ENCODE assay signal across 8 cellular contexts in genomic region chr9:105413486-105414068, GRCh38. TPM values are rescaled to one million over a fixed set of nuclear protein-coding genes. Genes with fewer than 3 reads are reported as not detected.
A peak's percentile ranks its signal among the peaks of the same experiment; 100 is the strongest.
DNase-seq lines count a peak whose midpoint lies in the region; ATAC-seq and TF ChIP-seq lines count a peak whose summit lies in the region.

No MANE protein-coding gene starts in this region.

- TF ChIP-seq POLR2A in right lobe of liver (IDR thresholded peaks at IDR 0.05): no peak

- H3K4me3 ChIP-seq in astrocyte of the spinal cord (ENCODE audit: low read depth, low read length) (no peak overlapping the region), right lobe of liver (no peak overlapping the region)

- H3K9me3 ChIP-seq in right lobe of liver: no peaks in the 10 kb centered on the region

- TF ChIP-seq CTCF in astrocyte of the spinal cord (IDR thresholded peaks at IDR 0.05; ENCODE audit: low read depth, low read length) (peak; percentile 51), right lobe of liver (IDR thresholded peaks at IDR 0.05) (peak; percentile 20 to 33 (median 28))

- in situ Hi-C loops in astrocyte of the spinal cord (cut with HindIII; ENCODE audit: low sequenced_read_pairs): no loop called here

- no peaks in the 10 kb centered on the region for H3K27me3 ChIP-seq in right lobe of liver

- intact Hi-C loops in right lobe of liver (cut with DNase I): loop anchor here in 1 of 2 donors (10.0 kb wide), 1 partner anchor 249 kb away; no protein-coding TSS in a partner anchor

- WGBS in right lobe of liver (ENCODE audit: insufficient coverage, low coverage, low lambda C conversion rate, missing lambda C conversion rate): 5% methylated on average over 3 of the region's 3 CpGs

- DNase-seq in COR-L47 (lab: John Stamatoyannopoulos, UW): peak; percentile 34
- peak; percentile 37 for DNase-seq in HuH-7 (ENCODE audit: low spot score)
- DNase-seq in astrocyte of the spinal cord (ENCODE audit: low read depth, low spot score): peak; percentile 44
- DNase-seq in right lobe of liver: no peak
- DNase-seq in stimulated activated CD4-positive, alpha-beta T cell treated with anti-CD3 and anti-CD28 coated beads, Interleukin-4, amount 100 ng/mL, for 24 hours: no peak
- DNase-seq in GM19240 (ENCODE audit: insufficient read length, low spot score): no peak

- ATAC-seq in right lobe of liver: peak; percentile 12 to 44 (median 20)
- ATAC-seq in HG02642 (IDR thresholded peaks at IDR 0.05; ENCODE audit: poor library complexity, unreplicated experiment): no peak
- no peak for ATAC-seq in GM18517 (IDR thresholded peaks at IDR 0.05; ENCODE audit: unreplicated experiment)

- no peaks in the 10 kb centered on the region for H3K36me3 ChIP-seq in right lobe of liver

- peaks cover 0 to 39% (median 6%) of the 10 kb centered on the region in 4 donors for H3K4me1 ChIP-seq in right lobe of liver

- H3K27ac ChIP-seq in right lobe of liver: no peak overlapping the region

RNA-seq across cellular contexts. Expression of gene FSD1L, which starts 34.3 kb away (rescaled TPM):
- total RNA-seq in right lobe of liver: 1 to 10 TPM in 5 of 6 experiments, under 1 TPM in 1; 0.46 to 2.0 (median 1.3) TPM

Comparison
In these comparisons a context has a peak if more than half of its experiments do, and no peak if none do; other contexts are left out.
1. DNase-seq: peak in COR-L47 (single experiment), HuH-7 (single experiment) and astrocyte of the spinal cord (single experiment); none in right lobe of liver (0 of 3), stimulated activated CD4-positive, alpha-beta T cell treated with anti-CD3 and anti-CD28 coated beads, Interleukin-4, amount 100 ng/mL, for 24 hours (single experiment) and GM19240 (single experiment).
2. ATAC-seq: peak in right lobe of liver (4 of 4); none in HG02642 (single experiment) and GM18517 (single experiment).